Comparison of ENCODE assay signal across 13 cellular contexts in genomic region chr2:9807555-9808305, GRCh38.
"Had no signal": no experiment of that assay in that cellular context is flagged by ENCODE, and none has a peak within 500 bp of the region (broad histone marks: within the 10 kb centered on the region; RNA-seq: fewer than 3 reads in every experiment).

No MANE protein-coding gene starts in this region.

- H3K9me3 ChIP-seq: body of pancreas, tibial nerve had no signal

- H3K27ac ChIP-seq: body of pancreas, tibial nerve, WERI-Rb-1 had no signal

- DNase-seq: activated CD4-positive, alpha-beta T cell treated with anti-CD3 and anti-CD28 coated beads for 36 hours; activated CD8-positive, alpha-beta T cell treated with anti-CD3 and anti-CD28 coated beads for 36 hours; amniotic stem cell; body of pancreas; erythroblast; left cardiac atrium; natural killer cell; occipital lobe; stimulated activated CD4-positive, alpha-beta T cell treated with anti-CD3 and anti-CD28 coated beads, Interleukin-4, amount 100 ng/mL, for 4 hours had no signal

- H3K27me3 ChIP-seq: body of pancreas, tibial nerve had no signal

- H3K4me3 ChIP-seq: body of pancreas, tibial nerve had no signal

- ATAC-seq: activated CD4-positive, alpha-beta T cell treated with anti-CD3 and anti-CD28 coated beads for 36 hours; activated CD8-positive, alpha-beta T cell treated with anti-CD3 and anti-CD28 coated beads for 36 hours; activated naive CD4-positive, alpha-beta T cell treated with anti-CD3 and anti-CD28 coated beads, Interleukin-2, amount 50 U/mL, for 72 hours; body of pancreas; left cardiac atrium; natural killer cell; T-cell had no signal

- H3K36me3 ChIP-seq: tibial nerve, WERI-Rb-1 had no signal
